Comparison of ENCODE assay signal across 10 cellular contexts in genomic region chr17:16255481-16255901, GRCh38. TPM values are rescaled to one million over a fixed set of nuclear protein-coding genes. Genes with fewer than 3 reads are reported as not detected.
DNase-seq lines count a peak whose midpoint lies in the region; ATAC-seq and TF ChIP-seq lines count a peak whose summit lies in the region.
"Had no signal": no experiment of that assay in that cellular context is flagged by ENCODE, and none has a peak within 500 bp of the region (broad histone marks: within the 10 kb centered on the region; RNA-seq: fewer than 3 reads in every experiment).

No MANE protein-coding gene starts in this region.

- peak; percentile 75 to 91 (median 85) for ATAC-seq in heart right ventricle
- no peak for ATAC-seq in HG03175 (IDR thresholded peaks at IDR 0.05; ENCODE audit: unreplicated experiment)

- H2AFZ ChIP-seq in osteoblast (ENCODE audit: low read length) (peak overlapping the region; percentile 59), MM.1S (ENCODE audit: low read length) (no peak overlapping the region)

- H3K9me3 ChIP-seq in heart right ventricle: no peaks in the 10 kb centered on the region
- H3K9me3 ChIP-seq in osteoblast (ENCODE audit: low read depth, low read length): no peaks in the 10 kb centered on the region
- H3K9me3 ChIP-seq in MM.1S (replicated peaks; ENCODE audit: insufficient read depth, low read length): no peaks in the 10 kb centered on the region

- peaks cover 2% of the 10 kb centered on the region for H3K79me2 ChIP-seq in osteoblast (ENCODE audit: insufficient read depth, low read length)
- no peaks in the 10 kb centered on the region for H3K79me2 ChIP-seq in MM.1S (ENCODE audit: low read length)

- DNase-seq in AG08396 (ENCODE audit: low spot score): peak; percentile 15
- peak; percentile 48 to 59 for DNase-seq in heart right ventricle
- DNase-seq in osteoblast (ENCODE audit: insufficient read length, low spot score, missing footprints): peak; percentile 37
- DNase-seq in MM.1S: no peak
- no peak for DNase-seq in central memory CD4-positive, alpha-beta T cell
- DNase-seq in activated CD4-positive, alpha-beta T cell treated with anti-CD3 and anti-CD28 coated beads, Interleukin-2, amount 50 U/mL, for 4 hours: no peak
- DNase-seq: DND-41, erythroblast had no signal

- H3K9me2 ChIP-seq in MM.1S (replicated peaks; ENCODE audit: insufficient read depth, low read length): no peaks in the 10 kb centered on the region

- H4K20me1 ChIP-seq in osteoblast (ENCODE audit: insufficient read depth, low read length) (no peaks in the 10 kb centered on the region), MM.1S (ENCODE audit: insufficient read depth, low read length) (no peaks in the 10 kb centered on the region)

- H3K4me3 ChIP-seq in heart right ventricle (peak overlapping the region in 6 of 10 donors; percentile 15 to 30 (median 24)), osteoblast (ENCODE audit: insufficient read depth, low read length) (peak overlapping the region; percentile 45), MM.1S (ENCODE audit: low read length) (no peak overlapping the region)

- no peaks in the 10 kb centered on the region for H3F3A ChIP-seq in MM.1S (ENCODE audit: insufficient read depth, low read length)

- H3K9ac ChIP-seq in MM.1S (ENCODE audit: low read length): no peak overlapping the region

- H3K27me3 ChIP-seq in heart right ventricle (no peaks in the 10 kb centered on the region), osteoblast (ENCODE audit: insufficient read depth, low read length) (no peaks in the 10 kb centered on the region), MM.1S (replicated peaks; ENCODE audit: insufficient read depth, low read length) (no peaks in the 10 kb centered on the region)

- TF ChIP-seq CTCF in VCaP (conservative IDR thresholded peaks at IDR 0.05) (no peak), heart right ventricle (IDR thresholded peaks at IDR 0.05) (no peak), osteoblast (IDR thresholded peaks at IDR 0.05; ENCODE audit: extremely low read depth, low read depth, low read length) (no peak), MM.1S (IDR thresholded peaks at IDR 0.05; ENCODE audit: low read length) (no peak)

- intact Hi-C loops in heart right ventricle (cut with DNase I): no loop called here

- 10 to 17% methylated on average over 4 of the region's 4 CpGs for WGBS in heart right ventricle, 2 donors

- H3K36me3 ChIP-seq in heart right ventricle (no peaks in the 10 kb centered on the region), osteoblast (ENCODE audit: insufficient read depth, low read length) (no peaks in the 10 kb centered on the region), MM.1S (replicated peaks; ENCODE audit: insufficient read depth, low read length) (no peaks in the 10 kb centered on the region)

- peak overlapping the region; percentile 53 for H3K27ac ChIP-seq in VCaP
- H3K27ac ChIP-seq in heart right ventricle: peak overlapping the region in 9 of 10 donors; percentile 35 to 80 (median 68)
- H3K27ac ChIP-seq in osteoblast (ENCODE audit: low read depth, low read length): peak overlapping the region; percentile 58
- H3K27ac ChIP-seq in MM.1S (ENCODE audit: low read length): no peak overlapping the region

- H3K4me2 ChIP-seq in osteoblast (ENCODE audit: insufficient read depth, low read length): peak overlapping the region; percentile 79
- no peak overlapping the region for H3K4me2 ChIP-seq in MM.1S (ENCODE audit: low read depth, low read length)

- H3K4me1 ChIP-seq in heart right ventricle (peaks cover 6 to 29% (median 19%) of the 10 kb centered on the region in 9 donors), osteoblast (ENCODE audit: insufficient read depth, low read length) (peaks cover 16% of the 10 kb centered on the region), MM.1S (ENCODE audit: low read length) (no peaks in the 10 kb centered on the region)

RNA-seq across cellular contexts. Expression of gene PIGL, which starts 38.5 kb away (rescaled TPM):
- total RNA-seq in heart right ventricle (10 to 100 TPM in 4 of 10 donors, 1 to 10 TPM in 6; 7.8 to 12.0 (median 9.5) TPM), osteoblast (21.8 and 23.5 TPM in 2 replicates)
- polyA plus RNA-seq in heart right ventricle: 10 to 100 TPM in 1 of 2 donors, 1 to 10 TPM in 1; 6.1 to 14.6 TPM

RNA-seq across cellular contexts. Expression of gene NCOR1, which starts 40.2 kb away (rescaled TPM):
- total RNA-seq in heart right ventricle (10 to 100 TPM; 61.4 to 81.6 (median 74.8) TPM), osteoblast (70.7 and 86.9 TPM in 2 replicates)
- 100 to 1,000 TPM in 1 of 2 donors, 10 to 100 TPM in 1; 27.0 to 103 TPM for polyA plus RNA-seq in heart right ventricle

Comparison
In these comparisons a context has a peak if more than half of its experiments do, and no peak if none do; other contexts are left out.
1. DNase-seq: peak in AG08396 (single experiment), heart right ventricle (2 of 2) and osteoblast (single experiment); none in MM.1S (single experiment), central memory CD4-positive, alpha-beta T cell (single experiment) and activated CD4-positive, alpha-beta T cell treated with anti-CD3 and anti-CD28 coated beads, Interleukin-2, amount 50 U/mL, for 4 hours (0 of 2).